ENCODE assay signal across 22 cellular contexts in genomic region chr15:59035157-59035556, GRCh38.
"Had no signal": no experiment of that assay in that cellular context is flagged by ENCODE, and none has a peak within 500 bp of the region (broad histone marks: within the 10 kb centered on the region; RNA-seq: fewer than 3 reads in every experiment).

No MANE protein-coding gene starts in this region.

- ATAC-seq: stimulated activated effector memory CD8-positive, alpha-beta T cell treated with anti-CD3 and anti-CD28 coated beads, Interleukin-12 subunit alpha, Interleukin-12 subunit beta, amount 100 ng/mL, for 72 hours; stimulated activated naive CD8-positive, alpha-beta T cell treated with anti-CD3 and anti-CD28 coated beads, Interleukin-15, Interleukin-2, amounts not matched to agents 100 U/mL and 50 U/mL, for 24 hours had no signal

- H3K9me3 ChIP-seq: left ventricle myocardium inferior, sigmoid colon, suprapubic skin, thyroid gland had no signal

- H3K9me3 Mint-ChIP-seq: stimulated activated effector memory CD8-positive, alpha-beta T cell treated with anti-CD3 and anti-CD28 coated beads, Interleukin-12 subunit alpha, Interleukin-12 subunit beta, amount 100 ng/mL, for 72 hours; type B pancreatic cell had no signal

- H3K27ac Mint-ChIP-seq: stimulated activated effector memory CD8-positive, alpha-beta T cell treated with anti-CD3 and anti-CD28 coated beads, Interleukin-12 subunit alpha, Interleukin-12 subunit beta, amount 100 ng/mL, for 72 hours; type B pancreatic cell had no signal

- H3K4me3 Mint-ChIP-seq: stimulated activated effector memory CD8-positive, alpha-beta T cell treated with anti-CD3 and anti-CD28 coated beads, Interleukin-12 subunit alpha, Interleukin-12 subunit beta, amount 100 ng/mL, for 72 hours; type B pancreatic cell had no signal

- H3K4me1 ChIP-seq: suprapubic skin had no signal

- H3K27me3 ChIP-seq: dorsolateral prefrontal cortex, sigmoid colon, suprapubic skin, thyroid gland had no signal

- H3K27ac ChIP-seq: left ventricle myocardium inferior, sigmoid colon, skin epidermis, suprapubic skin, thyroid gland had no signal

- H3K4me3 ChIP-seq: dorsolateral prefrontal cortex, left ventricle myocardium inferior, lung, sigmoid colon, skin epidermis, suprapubic skin, thyroid gland had no signal

- H3K27me3 Mint-ChIP-seq: naive B cell, type B pancreatic cell had no signal

- DNase-seq: cortex of kidney; dorsolateral prefrontal cortex; effector CD8-positive, alpha-beta T cell; foreskin melanocyte; head of caudate nucleus; hypothalamus; left ventricle myocardium inferior; mesenchymal stem cell; naive B cell; posterior cingulate gyrus; sigmoid colon; stimulated activated CD4-positive, alpha-beta T cell treated with anti-CD3 and anti-CD28 coated beads, Interleukin-4, amount 100 ng/mL, for 1 hour; stimulated activated CD8-positive, alpha-beta memory T cell treated with anti-CD3 and anti-CD28 coated beads, Interleukin-4, amount 100 ng/mL, for 48 hours; stimulated activated naive CD8-positive, alpha-beta T cell treated with anti-CD3 and anti-CD28 coated beads, Interleukin-15, Interleukin-2, amounts not matched to agents 100 U/mL and 50 U/mL, for 24 hours; thyroid gland had no signal

- FAIRE-seq: islet of Langerhans, urothelium cell line had no signal
